9 cellular contexts compared by ENCODE assay signal in the genomic region with DNA sequence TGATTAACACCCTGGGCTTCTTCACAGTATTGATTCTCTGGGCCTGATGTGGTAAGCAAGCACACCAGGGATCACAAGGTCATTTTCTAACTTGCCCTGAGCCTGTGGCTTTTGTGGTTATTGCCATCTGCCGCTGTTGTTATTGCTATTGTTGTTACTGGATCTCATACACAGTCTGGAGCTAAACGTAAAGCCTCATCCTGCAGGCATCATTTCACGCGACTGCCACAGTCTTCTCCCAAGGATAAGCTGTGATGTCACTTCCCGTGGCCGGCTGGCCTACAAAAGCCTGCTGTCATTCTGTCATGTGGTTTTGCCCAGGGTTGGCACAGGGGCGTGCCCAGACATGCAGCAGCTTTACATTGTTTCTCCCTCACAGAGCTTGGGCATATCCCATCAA.
A peak's percentile ranks its signal among the peaks of the same experiment; 100 is the strongest.
DNase-seq lines count a peak whose midpoint lies in the region; ATAC-seq, FAIRE-seq and TF ChIP-seq lines count a peak whose summit lies in the region.
"Had no signal": no experiment of that assay in that cellular context is flagged by ENCODE, and none has a peak within 500 bp of the region (broad histone marks: within the 10 kb centered on the region; RNA-seq: fewer than 3 reads in every experiment).

No MANE protein-coding gene starts in this region.

- no peaks in the 10 kb centered on the region for H3K27me3 ChIP-seq in BLaER1 treated with 17β-estradiol and CSF1 and Interleukin-3, amounts not matched to agents 10 nM and 100 nM
- peaks cover 0 to 10% (median 0%) of the 10 kb centered on the region in 3 donors for H3K27me3 ChIP-seq in stomach
- H3K27me3 ChIP-seq: left lung had no signal

- intact Hi-C loops in stomach (cut with DNase I; ENCODE audit: low total_unique reads): no loop called here

- H3K27ac ChIP-seq in BLaER1 treated with 17β-estradiol and CSF1 and Interleukin-3, amounts not matched to agents 10 nM and 100 nM: peak overlapping the region in 10 of 11 experiments; percentile 15 to 72 (median 56); a peak in 16 of 22 replicates
- no peak overlapping the region for H3K27ac ChIP-seq in coronary artery
- no peak overlapping the region for H3K27ac ChIP-seq in stomach
- H3K27ac ChIP-seq: left lung had no signal

- TF ChIP-seq POLR2A in stomach (IDR thresholded peaks at IDR 0.05) (no peak), H54 (IDR thresholded peaks at IDR 0.05; ENCODE audit: low read depth, low read length) (no peak)

- ATAC-seq in GM19025 (IDR thresholded peaks at IDR 0.05; ENCODE audit: low read depth, unreplicated experiment) (peak; percentile 46), HG03135 (IDR thresholded peaks at IDR 0.05; ENCODE audit: unreplicated experiment) (no peak)
- ATAC-seq: left lung had no signal

- H3K9me3 ChIP-seq in BLaER1 treated with 17β-estradiol and CSF1 and Interleukin-3, amounts not matched to agents 10 nM and 100 nM (replicated peaks in 1 of 11): no peaks in the 10 kb centered on the region
- no peaks in the 10 kb centered on the region for H3K9me3 ChIP-seq in stomach
- H3K9me3 ChIP-seq: left lung had no signal

- no peak overlapping the region for H3K4me3 ChIP-seq in BLaER1 treated with 17β-estradiol and CSF1 and Interleukin-3, amounts not matched to agents 10 nM and 100 nM
- H3K4me3 ChIP-seq in coronary artery (no peak overlapping the region), stomach (no peak overlapping the region)
- H3K4me3 ChIP-seq: left lung had no signal

- peak overlapping the region in 4 of 11 experiments; percentile 18 to 45 (median 42); a peak in 4 of 22 replicates for H3K9ac ChIP-seq in BLaER1 treated with 17β-estradiol and CSF1 and Interleukin-3, amounts not matched to agents 10 nM and 100 nM

- DNase-seq in NCI-H2227 (lab: John Stamatoyannopoulos, UW; ENCODE audit: unreplicated experiment) (peak; percentile 43), coronary artery (ENCODE audit: low spot score) (peak; percentile 12), DMS79 (lab: John Stamatoyannopoulos, UW) (no peak), stomach (no peak), H54 (ENCODE audit: insufficient read length, low spot score) (no peak)
- DNase-seq: left lung had no signal

- no peak for TF ChIP-seq EP300 in stomach (IDR thresholded peaks at IDR 0.05)

- peak overlapping the region; percentile 66 to 85 (median 77) for H3K4me2 ChIP-seq in BLaER1 treated with 17β-estradiol and CSF1 and Interleukin-3, amounts not matched to agents 10 nM and 100 nM

- WGBS in stomach, 5 donors: 60 to 68% (median 63%) methylated on average over 7 of the region's 7 CpGs

- FAIRE-seq in H54 (lab: Jason Lieb, UNC): no peak

- H3K36me3 ChIP-seq in BLaER1 treated with 17β-estradiol and CSF1 and Interleukin-3, amounts not matched to agents 10 nM and 100 nM: no peaks in the 10 kb centered on the region
- H3K36me3 ChIP-seq in stomach: no peaks in the 10 kb centered on the region
- H3K36me3 ChIP-seq: left lung had no signal

- H4K20me1 ChIP-seq in BLaER1 treated with 17β-estradiol and CSF1 and Interleukin-3, amounts not matched to agents 10 nM and 100 nM: no peaks in the 10 kb centered on the region; a peak in 1 of 22 replicates

- TF ChIP-seq CTCF in coronary artery (IDR thresholded peaks at IDR 0.05): no peak
- TF ChIP-seq CTCF in stomach (IDR thresholded peaks at IDR 0.05): no peak

- peaks cover 18 to 28% (median 26%) of the 10 kb centered on the region in 10 experiments for H3K4me1 ChIP-seq in BLaER1 treated with 17β-estradiol and CSF1 and Interleukin-3, amounts not matched to agents 10 nM and 100 nM
- H3K4me1 ChIP-seq in stomach: no peaks in the 10 kb centered on the region
- H3K4me1 ChIP-seq: left lung had no signal

Comparison
In these comparisons a context has a peak if more than half of its experiments do, and no peak if none do; other contexts are left out.
1. H3K27ac ChIP-seq: peak in BLaER1 treated with 17β-estradiol and CSF1 and Interleukin-3, amounts not matched to agents 10 nM and 100 nM (10 of 11); none in coronary artery (0 of 2) and stomach (0 of 5).
2. DNase-seq: peak in NCI-H2227 (single experiment) and coronary artery (single experiment); none in DMS79 (single experiment), stomach (single experiment) and H54 (single experiment).